In the genomic region with DNA sequence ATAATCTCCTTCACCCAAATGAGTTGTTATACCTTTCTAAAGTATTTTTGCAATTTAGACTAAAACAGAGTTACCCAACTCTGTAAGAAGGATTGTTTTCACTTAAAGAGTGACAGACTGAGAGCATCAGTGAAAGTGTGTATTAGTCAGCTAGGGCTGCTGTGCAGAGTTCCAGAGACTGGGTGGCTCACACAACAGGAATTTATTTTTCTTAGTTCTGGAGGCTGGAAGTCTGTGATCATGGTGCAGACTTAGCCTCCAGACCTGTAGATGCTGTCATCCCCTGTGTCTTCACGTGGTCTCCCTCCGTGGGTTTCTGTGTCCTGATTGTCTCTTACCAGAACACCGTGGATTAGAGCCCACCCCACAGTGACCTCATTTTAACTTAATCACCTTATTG, we compare ENCODE assay signal across 13 cellular contexts. TPM values are rescaled to one million over a fixed set of nuclear protein-coding genes. Genes with fewer than 3 reads are reported as not detected.
DNase-seq lines count a peak whose midpoint lies in the region; TF ChIP-seq lines count a peak whose summit lies in the region.
"Had no signal": no experiment of that assay in that cellular context is flagged by ENCODE, and none has a peak within 500 bp of the region (broad histone marks: within the 10 kb centered on the region; RNA-seq: fewer than 3 reads in every experiment).

No MANE protein-coding gene starts in this region.

- POLR2A ChIA-PET in activated CD4-positive, alpha-beta memory T cell treated with anti-CD3 and anti-CD28 coated beads for 36 hours (lab: Charles Lee) = no interaction called here

- in situ Hi-C loops in HAP-1 (cut with MboI; ENCODE audit: low sequenced_read_pairs) = no loop called here

- peaks cover 72% of the 10 kb centered on the region for H3K36me3 Mint-ChIP-seq in activated CD4-positive, alpha-beta memory T cell treated with anti-CD3 and anti-CD28 coated beads for 36 hours

- no peaks in the 10 kb centered on the region for H3K27me3 Mint-ChIP-seq in activated CD4-positive, alpha-beta memory T cell treated with anti-CD3 and anti-CD28 coated beads for 36 hours
- H3K27me3 Mint-ChIP-seq: activated T-cell treated with anti-CD3 and anti-CD28 coated beads, Interleukin-2, amount 50 U/mL, for 24 hours had no signal

- H3K4me1 Mint-ChIP-seq in activated CD4-positive, alpha-beta memory T cell treated with anti-CD3 and anti-CD28 coated beads for 36 hours (ENCODE audit: low read depth) = peaks cover 25% of the 10 kb centered on the region

- CTCF ChIA-PET in activated CD4-positive, alpha-beta memory T cell treated with anti-CD3 and anti-CD28 coated beads for 36 hours (lab: Charles Lee) = no interaction called here

- DNase-seq in GM04503 (ENCODE audit: low read depth) (peak; percentile 77), SJSA1 (ENCODE audit: low read depth in 1 of 2, low spot score in 2 of 2) (peak; percentile 49 to 53), fibroblast of mammary gland (ENCODE audit: low read depth) (peak; percentile 91), renal cortical epithelial cell (ENCODE audit: low read depth) (peak; percentile 79), NCI-H1694 (lab: John Stamatoyannopoulos, UW) (no peak), HAP-1 (ENCODE audit: low spot score in 2 of 2) (no peak), activated gamma-delta T cell (lab: John Stamatoyannopoulos, UW) (no peak)
- no peak for DNase-seq in activated CD4-positive, alpha-beta memory T cell treated with anti-CD3 and anti-CD28 coated beads for 36 hours
- DNase-seq: activated T-cell treated with anti-CD3 and anti-CD28 coated beads, Interleukin-2, amount 50 U/mL, for 24 hours; NCI-H1930; OCI-M1 had no signal

- no peak overlapping the region for H3K27ac Mint-ChIP-seq in activated CD4-positive, alpha-beta memory T cell treated with anti-CD3 and anti-CD28 coated beads for 36 hours
- H3K27ac Mint-ChIP-seq: activated T-cell treated with anti-CD3 and anti-CD28 coated beads, Interleukin-2, amount 50 U/mL, for 24 hours had no signal

- H3K27me3 ChIP-seq in SJSA1 (replicated peaks) (no peaks in the 10 kb centered on the region), HAP-1 (ENCODE audit: low read depth) (no peaks in the 10 kb centered on the region)
- H3K27me3 ChIP-seq: right atrium auricular region, tibial nerve had no signal

- H3K4me3 ChIP-seq in SJSA1 = no peak overlapping the region
- H3K4me3 ChIP-seq in fibroblast of mammary gland (ENCODE audit: control insufficient read depth, low read depth, low read length) = no peak overlapping the region
- H3K4me3 ChIP-seq in HAP-1 = no peak overlapping the region
- H3K4me3 ChIP-seq: right atrium auricular region, tibial nerve had no signal

- TF ChIP-seq CTCF in fibroblast of mammary gland (conservative IDR thresholded peaks at IDR 0.05; ENCODE audit: control insufficient read depth, insufficient read depth, low read depth, low read length) = no peak

- no peaks in the 10 kb centered on the region for H3K36me3 ChIP-seq in SJSA1
- peaks cover 27% of the 10 kb centered on the region for H3K36me3 ChIP-seq in HAP-1 (replicated peaks)
- H3K36me3 ChIP-seq: right atrium auricular region had no signal

- intact Hi-C loops in activated CD4-positive, alpha-beta memory T cell treated with anti-CD3 and anti-CD28 coated beads for 36 hours (cut with micrococcal nuclease) = no loop called here

- no peak overlapping the region for H3K4me3 Mint-ChIP-seq in activated CD4-positive, alpha-beta memory T cell treated with anti-CD3 and anti-CD28 coated beads for 36 hours
- H3K4me3 Mint-ChIP-seq: activated T-cell treated with anti-CD3 and anti-CD28 coated beads, Interleukin-2, amount 50 U/mL, for 24 hours had no signal

- no peak overlapping the region for H3K27ac ChIP-seq in SJSA1
- H3K27ac ChIP-seq: tibial nerve had no signal

- H3K9me3 ChIP-seq in SJSA1 (replicated peaks) = no peaks in the 10 kb centered on the region
- no peaks in the 10 kb centered on the region for H3K9me3 ChIP-seq in HAP-1
- H3K9me3 ChIP-seq: right atrium auricular region, tibial nerve had no signal

- H3K9me3 Mint-ChIP-seq in activated CD4-positive, alpha-beta memory T cell treated with anti-CD3 and anti-CD28 coated beads for 36 hours = no peaks in the 10 kb centered on the region
- H3K9me3 Mint-ChIP-seq: activated T-cell treated with anti-CD3 and anti-CD28 coated beads, Interleukin-2, amount 50 U/mL, for 24 hours had no signal

- H3K4me1 ChIP-seq in SJSA1 (replicated peaks) (peaks cover 37% of the 10 kb centered on the region), HAP-1 (no peaks in the 10 kb centered on the region)

RNA-seq across cellular contexts. Expression of gene BCL2L11, which starts 40.0 kb away (rescaled TPM):
- 2.0 and 4.8 TPM in 2 replicates for total RNA-seq in SJSA1 (2014; rRNA removed; shearing (Covaris generic))
- 3.8 and 29.1 TPM in 2 replicates for total RNA-seq in renal cortical epithelial cell
- 10 to 100 TPM; 21.9 to 25.6 TPM for total RNA-seq in activated CD4-positive, alpha-beta memory T cell treated with anti-CD3 and anti-CD28 coated beads for 36 hours

Comparison
In these comparisons a context has a peak if more than half of its experiments do, and no peak if none do; other contexts are left out.
1. DNase-seq: peak in GM04503 (single experiment), SJSA1 (2 of 2), fibroblast of mammary gland (single experiment) and renal cortical epithelial cell (single experiment); none in activated CD4-positive, alpha-beta memory T cell treated with anti-CD3 and anti-CD28 coated beads for 36 hours (single experiment), NCI-H1694 (single experiment), HAP-1 (0 of 2) and activated gamma-delta T cell (single experiment).